Comparison of ENCODE assay signal across 2 cellular contexts in the genomic region with DNA sequence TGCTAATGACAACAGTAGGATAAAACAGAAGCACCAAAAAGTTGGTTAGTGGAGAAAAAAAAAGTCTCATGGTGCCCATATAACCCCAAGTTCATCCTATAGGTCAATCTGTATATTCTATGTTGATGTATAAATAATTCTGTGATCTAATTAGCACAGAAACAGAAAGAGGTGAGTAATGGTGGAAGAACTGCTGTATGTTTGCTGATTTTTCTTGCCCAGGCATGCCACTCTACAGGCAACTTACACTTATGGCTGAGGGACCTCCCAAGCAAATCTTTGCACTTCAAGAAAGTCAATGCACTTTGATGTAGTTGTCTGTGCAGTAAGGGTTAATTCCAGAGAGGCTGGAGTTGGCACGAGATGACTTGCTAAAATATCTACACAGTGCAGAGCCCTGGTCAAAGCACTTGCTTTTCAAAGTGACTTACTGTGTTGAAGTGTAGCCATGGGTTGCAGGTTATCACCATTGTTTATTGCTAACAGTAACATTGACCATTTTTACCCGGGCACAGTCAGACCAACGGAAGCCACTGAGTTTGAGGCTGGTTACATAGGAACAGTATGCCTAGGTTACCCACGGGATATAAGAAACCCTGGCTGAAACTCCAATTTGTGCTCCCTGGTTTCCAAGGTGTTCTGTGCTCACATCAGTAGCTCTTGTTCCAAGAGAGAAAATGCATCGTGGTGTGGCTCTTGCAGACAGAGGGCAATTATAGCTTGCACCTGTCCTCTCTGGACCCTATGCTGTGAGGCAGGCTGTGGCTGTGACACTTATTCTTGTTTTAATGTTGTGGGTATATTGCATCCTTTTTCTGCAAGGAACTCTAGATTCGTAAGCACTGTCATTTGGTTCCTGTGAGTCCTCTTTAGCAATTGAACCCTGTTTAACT.
TF ChIP-seq lines count a peak whose summit lies in the region.

No MANE protein-coding gene starts in this region.

TF ChIP-seq in endothelial cell of umbilical vein, 7 proteins besides CTCF, POLR2A, EP300 and RAD21:
- TF ChIP-seq, protein P1, sequence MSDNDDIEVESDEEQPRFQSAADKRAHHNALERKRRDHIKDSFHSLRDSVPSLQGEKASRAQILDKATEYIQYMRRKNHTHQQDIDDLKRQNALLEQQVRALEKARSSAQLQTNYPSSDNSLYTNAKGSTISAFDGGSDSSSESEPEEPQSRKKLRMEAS (IDR thresholded peaks at IDR 0.05; ENCODE audit: insufficient read depth, insufficient read length): no peak
- TF ChIP-seq EZH2 (IDR thresholded peaks at IDR 0.05; ENCODE audit: borderline replicate concordance, low read depth, low read length, severe bottlenecking) (no peak), POLR2AphosphoS5 (IDR thresholded peaks at IDR 0.05; ENCODE audit: insufficient read depth, low read depth, low read length) (no peak)
TF ChIP-seq in endothelial cell of umbilical vein: peak in this region for 0.

TF ChIP-seq in GM23338, 12 proteins besides CTCF, POLR2A, EP300 and RAD21:
- TF ChIP-seq ETS1 (IDR thresholded peaks at IDR 0.05) (no peak), EZH2 (IDR thresholded peaks at IDR 0.05; ENCODE audit: low read depth, unreplicated experiment) (no peak), POLR2AphosphoS5 (IDR thresholded peaks at IDR 0.05; ENCODE audit: low read depth) (no peak), ZNF331 (CRISPR knock-in tag; IDR thresholded peaks at IDR 0.05; ENCODE audit: low read depth) (no peak), NANOG (IDR thresholded peaks at IDR 0.05; ENCODE audit: borderline replicate concordance) (no peak), STAT1 (IDR thresholded peaks at IDR 0.05; ENCODE audit: unreplicated experiment) (no peak), JUNB (IDR thresholded peaks at IDR 0.05; ENCODE audit: unreplicated experiment) (no peak), ZNF114 (CRISPR knock-in tag; IDR thresholded peaks at IDR 0.05) (no peak), EZH2phosphoT487 (IDR thresholded peaks at IDR 0.05; ENCODE audit: unreplicated experiment) (no peak), CREB1 (CRISPR knock-in tag; IDR thresholded peaks at IDR 0.05; ENCODE audit: low read depth) (no peak)
- TF ChIP-seq, protein P2, sequence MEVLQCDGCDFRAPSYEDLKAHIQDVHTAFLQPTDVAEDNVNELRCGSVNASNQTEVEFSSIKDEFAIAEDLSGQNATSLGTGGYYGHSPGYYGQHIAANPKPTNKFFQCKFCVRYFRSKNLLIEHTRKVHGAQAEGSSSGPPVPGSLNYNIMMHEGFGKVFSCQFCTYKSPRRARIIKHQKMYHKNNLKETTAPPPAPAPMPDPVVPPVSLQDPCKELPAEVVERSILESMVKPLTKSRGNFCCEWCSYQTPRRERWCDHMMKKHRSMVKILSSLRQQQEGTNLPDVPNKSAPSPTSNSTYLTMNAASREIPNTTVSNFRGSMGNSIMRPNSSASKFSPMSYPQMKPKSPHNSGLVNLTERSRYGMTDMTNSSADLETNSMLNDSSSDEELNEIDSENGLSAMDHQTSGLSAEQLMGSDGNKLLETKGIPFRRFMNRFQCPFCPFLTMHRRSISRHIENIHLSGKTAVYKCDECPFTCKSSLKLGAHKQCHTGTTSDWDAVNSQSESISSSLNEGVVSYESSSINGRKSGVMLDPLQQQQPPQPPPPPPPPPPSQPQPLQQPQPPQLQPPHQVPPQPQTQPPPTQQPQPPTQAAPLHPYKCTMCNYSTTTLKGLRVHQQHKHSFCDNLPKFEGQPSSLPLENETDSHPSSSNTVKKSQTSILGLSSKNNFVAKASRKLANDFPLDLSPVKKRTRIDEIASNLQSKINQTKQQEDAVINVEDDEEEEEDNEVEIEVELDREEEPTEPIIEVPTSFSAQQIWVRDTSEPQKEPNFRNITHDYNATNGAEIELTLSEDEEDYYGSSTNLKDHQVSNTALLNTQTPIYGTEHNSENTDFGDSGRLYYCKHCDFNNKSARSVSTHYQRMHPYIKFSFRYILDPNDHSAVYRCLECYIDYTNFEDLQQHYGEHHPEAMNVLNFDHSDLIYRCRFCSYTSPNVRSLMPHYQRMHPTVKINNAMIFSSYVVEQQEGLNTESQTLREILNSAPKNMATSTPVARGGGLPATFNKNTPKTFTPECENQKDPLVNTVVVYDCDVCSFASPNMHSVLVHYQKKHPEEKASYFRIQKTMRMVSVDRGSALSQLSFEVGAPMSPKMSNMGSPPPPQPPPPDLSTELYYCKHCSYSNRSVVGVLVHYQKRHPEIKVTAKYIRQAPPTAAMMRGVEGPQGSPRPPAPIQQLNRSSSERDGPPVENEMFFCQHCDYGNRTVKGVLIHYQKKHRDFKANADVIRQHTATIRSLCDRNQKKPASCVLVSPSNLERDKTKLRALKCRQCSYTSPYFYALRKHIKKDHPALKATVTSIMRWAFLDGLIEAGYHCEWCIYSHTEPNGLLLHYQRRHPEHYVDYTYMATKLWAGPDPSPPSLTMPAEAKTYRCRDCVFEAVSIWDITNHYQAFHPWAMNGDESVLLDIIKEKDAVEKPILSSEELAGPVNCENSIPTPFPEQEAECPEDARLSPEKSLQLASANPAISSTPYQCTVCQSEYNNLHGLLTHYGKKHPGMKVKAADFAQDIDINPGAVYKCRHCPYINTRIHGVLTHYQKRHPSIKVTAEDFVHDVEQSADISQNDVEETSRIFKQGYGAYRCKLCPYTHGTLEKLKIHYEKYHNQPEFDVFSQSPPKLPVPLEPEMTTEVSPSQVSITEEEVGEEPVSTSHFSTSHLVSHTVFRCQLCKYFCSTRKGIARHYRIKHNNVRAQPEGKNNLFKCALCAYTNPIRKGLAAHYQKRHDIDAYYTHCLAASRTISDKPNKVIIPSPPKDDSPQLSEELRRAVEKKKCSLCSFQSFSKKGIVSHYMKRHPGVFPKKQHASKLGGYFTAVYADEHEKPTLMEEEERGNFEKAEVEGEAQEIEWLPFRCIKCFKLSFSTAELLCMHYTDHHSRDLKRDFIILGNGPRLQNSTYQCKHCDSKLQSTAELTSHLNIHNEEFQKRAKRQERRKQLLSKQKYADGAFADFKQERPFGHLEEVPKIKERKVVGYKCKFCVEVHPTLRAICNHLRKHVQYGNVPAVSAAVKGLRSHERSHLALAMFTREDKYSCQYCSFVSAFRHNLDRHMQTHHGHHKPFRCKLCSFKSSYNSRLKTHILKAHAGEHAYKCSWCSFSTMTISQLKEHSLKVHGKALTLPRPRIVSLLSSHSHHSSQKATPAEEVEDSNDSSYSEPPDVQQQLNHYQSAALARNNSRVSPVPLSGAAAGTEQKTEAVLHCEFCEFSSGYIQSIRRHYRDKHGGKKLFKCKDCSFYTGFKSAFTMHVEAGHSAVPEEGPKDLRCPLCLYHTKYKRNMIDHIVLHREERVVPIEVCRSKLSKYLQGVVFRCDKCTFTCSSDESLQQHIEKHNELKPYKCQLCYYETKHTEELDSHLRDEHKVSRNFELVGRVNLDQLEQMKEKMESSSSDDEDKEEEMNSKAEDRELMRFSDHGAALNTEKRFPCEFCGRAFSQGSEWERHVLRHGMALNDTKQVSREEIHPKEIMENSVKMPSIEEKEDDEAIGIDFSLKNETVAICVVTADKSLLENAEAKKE (CRISPR knock-in tag; IDR thresholded peaks at IDR 0.05): no peak
- TF ChIP-seq, protein P3, sequence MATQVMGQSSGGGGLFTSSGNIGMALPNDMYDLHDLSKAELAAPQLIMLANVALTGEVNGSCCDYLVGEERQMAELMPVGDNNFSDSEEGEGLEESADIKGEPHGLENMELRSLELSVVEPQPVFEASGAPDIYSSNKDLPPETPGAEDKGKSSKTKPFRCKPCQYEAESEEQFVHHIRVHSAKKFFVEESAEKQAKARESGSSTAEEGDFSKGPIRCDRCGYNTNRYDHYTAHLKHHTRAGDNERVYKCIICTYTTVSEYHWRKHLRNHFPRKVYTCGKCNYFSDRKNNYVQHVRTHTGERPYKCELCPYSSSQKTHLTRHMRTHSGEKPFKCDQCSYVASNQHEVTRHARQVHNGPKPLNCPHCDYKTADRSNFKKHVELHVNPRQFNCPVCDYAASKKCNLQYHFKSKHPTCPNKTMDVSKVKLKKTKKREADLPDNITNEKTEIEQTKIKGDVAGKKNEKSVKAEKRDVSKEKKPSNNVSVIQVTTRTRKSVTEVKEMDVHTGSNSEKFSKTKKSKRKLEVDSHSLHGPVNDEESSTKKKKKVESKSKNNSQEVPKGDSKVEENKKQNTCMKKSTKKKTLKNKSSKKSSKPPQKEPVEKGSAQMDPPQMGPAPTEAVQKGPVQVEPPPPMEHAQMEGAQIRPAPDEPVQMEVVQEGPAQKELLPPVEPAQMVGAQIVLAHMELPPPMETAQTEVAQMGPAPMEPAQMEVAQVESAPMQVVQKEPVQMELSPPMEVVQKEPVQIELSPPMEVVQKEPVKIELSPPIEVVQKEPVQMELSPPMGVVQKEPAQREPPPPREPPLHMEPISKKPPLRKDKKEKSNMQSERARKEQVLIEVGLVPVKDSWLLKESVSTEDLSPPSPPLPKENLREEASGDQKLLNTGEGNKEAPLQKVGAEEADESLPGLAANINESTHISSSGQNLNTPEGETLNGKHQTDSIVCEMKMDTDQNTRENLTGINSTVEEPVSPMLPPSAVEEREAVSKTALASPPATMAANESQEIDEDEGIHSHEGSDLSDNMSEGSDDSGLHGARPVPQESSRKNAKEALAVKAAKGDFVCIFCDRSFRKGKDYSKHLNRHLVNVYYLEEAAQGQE (IDR thresholded peaks at IDR 0.05; ENCODE audit: unreplicated experiment): no peak
